ENCODE assay signal across 20 cellular contexts in the genomic region with DNA sequence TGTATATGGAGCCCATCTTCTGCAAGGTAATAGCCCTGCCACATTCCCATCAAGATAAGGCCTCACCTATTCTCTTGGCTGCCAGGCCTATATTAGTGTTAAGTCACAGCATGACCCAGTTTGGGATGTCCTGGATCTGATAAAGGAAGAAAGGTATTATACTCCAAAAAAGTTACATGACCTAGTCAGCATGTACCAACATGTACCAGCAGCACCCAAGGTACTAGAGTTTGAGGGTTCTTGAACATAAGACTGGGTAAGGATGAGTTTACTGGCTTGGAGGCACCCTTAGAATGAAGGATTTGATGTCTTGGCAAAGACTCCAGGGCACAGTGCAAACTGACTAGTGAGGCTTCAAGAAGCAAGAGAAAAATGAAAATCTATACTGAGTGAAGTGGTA.
A peak's percentile ranks its signal among the peaks of the same experiment; 100 is the strongest.
DNase-seq lines count a peak whose midpoint lies in the region; ATAC-seq, FAIRE-seq and TF ChIP-seq lines count a peak whose summit lies in the region.
"Had no signal": no experiment of that assay in that cellular context is flagged by ENCODE, and none has a peak within 500 bp of the region (broad histone marks: within the 10 kb centered on the region; RNA-seq: fewer than 3 reads in every experiment).

No MANE protein-coding gene starts in this region.

- H4K20me1 ChIP-seq in BLaER1 = no peaks in the 10 kb centered on the region
- H4K20me1 ChIP-seq in BLaER1 treated with 17β-estradiol and CSF1 and Interleukin-3, amounts not matched to agents 10 nM and 100 nM = peaks cover 0 to 15% (median 0%) of the 10 kb centered on the region in 11 experiments; a peak in 4 of 22 replicates

- H3K36me3 ChIP-seq in BLaER1 (no peaks in the 10 kb centered on the region), bronchial epithelial cell (ENCODE audit: control insufficient read depth, insufficient read depth, low read length) (no peaks in the 10 kb centered on the region)
- 0 out of 22 replicates have a peak, but pooled peaks cover 0 to 1% (median 0%) of the 10 kb centered on the region in 11 experiments for H3K36me3 ChIP-seq in BLaER1 treated with 17β-estradiol and CSF1 and Interleukin-3, amounts not matched to agents 10 nM and 100 nM

- FAIRE-seq in bronchial epithelial cell (lab: Jason Lieb, UNC) = no peak
- FAIRE-seq: D721Med, GM12878, GM18507 had no signal

- H3K4me2 ChIP-seq in BLaER1 = peak overlapping the region; percentile 82
- peak overlapping the region in 7 of 11 experiments; percentile 28 to 84 (median 71); a peak in 11 of 22 replicates for H3K4me2 ChIP-seq in BLaER1 treated with 17β-estradiol and CSF1 and Interleukin-3, amounts not matched to agents 10 nM and 100 nM
- H3K4me2 ChIP-seq: GM23338 had no signal

- H3K4me3 ChIP-seq in BLaER1 = no peak overlapping the region
- no peak overlapping the region for H3K4me3 ChIP-seq in BLaER1 treated with 17β-estradiol and CSF1 and Interleukin-3, amounts not matched to agents 10 nM and 100 nM
- H3K4me3 ChIP-seq in bronchial epithelial cell (ENCODE audit: low read depth, low read length) = no peak overlapping the region
- H3K4me3 ChIP-seq: GM12878, GM23338 had no signal

- peaks cover 81% of the 10 kb centered on the region for H3K4me1 ChIP-seq in BLaER1
- peaks cover 18 to 84% (median 58%) of the 10 kb centered on the region in 10 experiments for H3K4me1 ChIP-seq in BLaER1 treated with 17β-estradiol and CSF1 and Interleukin-3, amounts not matched to agents 10 nM and 100 nM

- no peak for TF ChIP-seq CTCF in bronchial epithelial cell (IDR thresholded peaks at IDR 0.05; ENCODE audit: insufficient read depth, low read length, severe bottlenecking)

- peaks cover 32% of the 10 kb centered on the region for H3K9me3 ChIP-seq in BLaER1
- peaks cover 14 to 55% (median 33%) of the 10 kb centered on the region in 11 experiments for H3K9me3 ChIP-seq in BLaER1 treated with 17β-estradiol and CSF1 and Interleukin-3, amounts not matched to agents 10 nM and 100 nM (replicated peaks in 1 of 11)

- peak; percentile 56 for DNase-seq in bronchial epithelial cell (ENCODE audit: low read depth)
- no peak for DNase-seq in stimulated activated naive CD4-positive, alpha-beta T cell (lab: John Stamatoyannopoulos, UW)
- no peak for DNase-seq in NCI-H1930 (lab: John Stamatoyannopoulos, UW)
- DNase-seq: CD4-positive, alpha-beta T cell; CD8-positive, alpha-beta memory T cell; DMS 273 treated with DMSO at 0.1 percent for 48 hours; DMS79; EL; GDM1; H9 had no signal

- H3K27me3 ChIP-seq in BLaER1 (no peaks in the 10 kb centered on the region), bronchial epithelial cell (ENCODE audit: control insufficient read depth, insufficient read depth, low read length) (no peaks in the 10 kb centered on the region)
- peaks cover 0 to 98% (median 0%) of the 10 kb centered on the region in 11 experiments; a peak in 7 of 22 replicates for H3K27me3 ChIP-seq in BLaER1 treated with 17β-estradiol and CSF1 and Interleukin-3, amounts not matched to agents 10 nM and 100 nM

- ATAC-seq in esophagus mucosa = peak; percentile 29
- ATAC-seq in HG03571 (IDR thresholded peaks at IDR 0.05; ENCODE audit: unreplicated experiment) = no peak
- no peak for ATAC-seq in GM18498 (IDR thresholded peaks at IDR 0.05; ENCODE audit: unreplicated experiment)
- ATAC-seq: GM12878, GM23338, HCT116 had no signal

- H3K9ac ChIP-seq in BLaER1 = no peak overlapping the region
- H3K9ac ChIP-seq in BLaER1 treated with 17β-estradiol and CSF1 and Interleukin-3, amounts not matched to agents 10 nM and 100 nM = no peak overlapping the region

- peak overlapping the region; percentile 69 for H3K27ac ChIP-seq in BLaER1
- peak overlapping the region in 2 of 11 experiments; percentile 13 to 72; a peak in 1 of 22 replicates for H3K27ac ChIP-seq in BLaER1 treated with 17β-estradiol and CSF1 and Interleukin-3, amounts not matched to agents 10 nM and 100 nM
